1 cellular context compared by ENCODE assay signal in genomic region chr6:12748815-12749521, GRCh38.
TF ChIP-seq lines count a peak whose summit lies in the region.

No MANE protein-coding gene starts in this region.

TF ChIP-seq in WTC11, 78 proteins besides CTCF, POLR2A, EP300 and RAD21 (continued from another document):
- peak; percentile 99 for TF ChIP-seq PRDM15 (CRISPR knock-in tag; IDR thresholded peaks at IDR 0.05)
- TF ChIP-seq ZNF512 (CRISPR knock-in tag; IDR thresholded peaks at IDR 0.05; ENCODE audit: borderline replicate concordance) = 0 out of 2 replicates have a peak, but pooled peaks have one; percentile 50
- no peak for TF ChIP-seq NR3C1 (CRISPR knock-in tag; conservative IDR thresholded peaks at IDR 0.05; ENCODE audit: low read depth)
